9 cellular contexts compared by ENCODE assay signal in genomic region chr3:48739955-48740823, GRCh38. TPM values are rescaled to one million over a fixed set of nuclear protein-coding genes. Genes with fewer than 3 reads are reported as not detected.
DNase-seq lines count a peak whose midpoint lies in the region; ATAC-seq and TF ChIP-seq lines count a peak whose summit lies in the region.
"Had no signal": no experiment of that assay in that cellular context is flagged by ENCODE, and none has a peak within 500 bp of the region (broad histone marks: within the 10 kb centered on the region; RNA-seq: fewer than 3 reads in every experiment).

No MANE protein-coding gene starts in this region.

- H3K27ac ChIP-seq in temporal lobe (ENCODE audit: low read depth, low read length), result peak overlapping the region; percentile 91
- H3K27ac ChIP-seq: neutrophil had no signal

- H3K27me3 Mint-ChIP-seq in neural crest cell (ENCODE audit: low read depth), result no peaks in the 10 kb centered on the region

- no peak overlapping the region for H3K4me3 ChIP-seq in foreskin fibroblast (ENCODE audit: low read depth in 1 of 2, low read length in 2 of 2)

- no peak overlapping the region for H3K4me3 Mint-ChIP-seq in neural crest cell

- TF ChIP-seq CTCF in GM12874 (IDR thresholded peaks at IDR 0.05; ENCODE audit: insufficient read depth, low read depth, low read length) (peak; percentile 94), foreskin fibroblast (IDR thresholded peaks at IDR 0.05; ENCODE audit: low read depth, low read length) (peak; percentile 94), neural crest cell (conservative IDR thresholded peaks at IDR 0.05) (peak; percentile 81)

- no peaks in the 10 kb centered on the region for H3K9me3 Mint-ChIP-seq in neural crest cell

- peak; percentile 72 for DNase-seq in RPMI8226
- peak; percentile 38 for DNase-seq in activated gamma-delta T cell treated with Interleukin-2 at 50 U/mL for 16 hours
- DNase-seq in foreskin fibroblast, result peak; percentile 82 to 93
- peak; percentile 70 for DNase-seq in neural crest cell (ENCODE audit: low read depth, low spot score)
- DNase-seq in NCI-H187 treated with DMSO at 0.1 percent for 48 hours (lab: John Stamatoyannopoulos, UW), result no peak

- H3K36me3 Mint-ChIP-seq in neural crest cell (ENCODE audit: low read depth), result no peaks in the 10 kb centered on the region

- no peak overlapping the region for H3K27ac Mint-ChIP-seq in neural crest cell (ENCODE audit: unreplicated experiment)

- ATAC-seq in HG02973 (IDR thresholded peaks at IDR 0.05; ENCODE audit: unreplicated experiment), result peak; percentile 69

- H3K4me1 Mint-ChIP-seq in neural crest cell, result peaks cover 21% of the 10 kb centered on the region

RNA-seq across cellular contexts. Expression of gene IP6K2, which starts 23.2 kb away (rescaled TPM):
- 139 and 143 TPM in 2 replicates for total RNA-seq in neural crest cell
- 78.2 TPM for total RNA-seq in temporal lobe

RNA-seq across cellular contexts. Expression of gene NCKIPSD, which starts 54.5 kb away (rescaled TPM):
- total RNA-seq in neural crest cell (25.3 and 30.2 TPM in 2 replicates), temporal lobe (5.2 TPM)
